Comparison of ENCODE assay signal across 9 cellular contexts in the genomic region with DNA sequence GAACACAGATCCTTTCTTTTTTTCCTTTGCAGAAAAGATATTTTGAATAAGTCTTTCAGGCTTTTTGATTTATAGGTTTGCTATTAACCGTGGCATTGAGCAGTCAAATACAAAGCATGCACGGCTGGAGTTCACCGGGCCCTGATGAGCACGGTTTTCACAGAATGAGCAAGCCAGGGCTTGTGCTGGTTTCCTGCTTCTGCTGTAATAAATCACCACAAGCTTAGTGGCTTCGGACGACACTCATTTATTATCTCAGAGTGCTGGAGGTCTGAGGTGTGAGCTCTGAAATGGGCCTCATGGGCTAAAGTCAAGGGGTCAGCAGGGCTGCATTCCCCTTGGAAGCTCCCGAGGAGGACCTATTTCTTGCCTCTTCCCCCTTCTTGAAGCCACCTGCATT.
A peak's percentile ranks its signal among the peaks of the same experiment; 100 is the strongest.
DNase-seq lines count a peak whose midpoint lies in the region; ATAC-seq and TF ChIP-seq lines count a peak whose summit lies in the region.
"Had no signal": no experiment of that assay in that cellular context is flagged by ENCODE, and none has a peak within 500 bp of the region (broad histone marks: within the 10 kb centered on the region; RNA-seq: fewer than 3 reads in every experiment).

No MANE protein-coding gene starts in this region.

- H3K9me3 ChIP-seq in upper lobe of right lung = no peaks in the 10 kb centered on the region

- no peaks in the 10 kb centered on the region for H3K4me1 Mint-ChIP-seq in activated T-cell treated with anti-CD3 and anti-CD28 coated beads, Interleukin-2, amount 50 U/mL, for 24 hours (ENCODE audit: low read depth)

- intact Hi-C loops in left colon (cut with DNase I, micrococcal nuclease) (no loop called here), upper lobe of right lung (cut with DNase I) (no loop called here)

- no peak overlapping the region for H3K4me3 ChIP-seq in upper lobe of right lung

- no peak overlapping the region for H3K4me3 Mint-ChIP-seq in activated T-cell treated with anti-CD3 and anti-CD28 coated beads, Interleukin-2, amount 50 U/mL, for 24 hours

- no peaks in the 10 kb centered on the region for H3K36me3 ChIP-seq in upper lobe of right lung

- H3K36me3 Mint-ChIP-seq in activated T-cell treated with anti-CD3 and anti-CD28 coated beads, Interleukin-2, amount 50 U/mL, for 24 hours (ENCODE audit: low read depth) = no peaks in the 10 kb centered on the region

- ATAC-seq in GM19328 (IDR thresholded peaks at IDR 0.05; ENCODE audit: unreplicated experiment) = peak; percentile 50
- peak; percentile 80 for ATAC-seq in HG03066 (IDR thresholded peaks at IDR 0.05; ENCODE audit: low read depth, unreplicated experiment)
- no peak for ATAC-seq in left colon
- no peak for ATAC-seq in upper lobe of right lung

- H3K9me3 Mint-ChIP-seq in activated T-cell treated with anti-CD3 and anti-CD28 coated beads, Interleukin-2, amount 50 U/mL, for 24 hours = no peaks in the 10 kb centered on the region

- no peak overlapping the region for H3K27ac ChIP-seq in upper lobe of right lung

- no peaks in the 10 kb centered on the region for H3K4me1 ChIP-seq in upper lobe of right lung

- no peak overlapping the region for H3K27ac Mint-ChIP-seq in activated T-cell treated with anti-CD3 and anti-CD28 coated beads, Interleukin-2, amount 50 U/mL, for 24 hours

- TF ChIP-seq CTCF in upper lobe of right lung (IDR thresholded peaks at IDR 0.05) = no peak

- no peaks in the 10 kb centered on the region for H3K27me3 ChIP-seq in upper lobe of right lung

- peaks cover 16% of the 10 kb centered on the region for H3K27me3 Mint-ChIP-seq in activated T-cell treated with anti-CD3 and anti-CD28 coated beads, Interleukin-2, amount 50 U/mL, for 24 hours

- DNase-seq in A172 (ENCODE audit: low spot score) = peak; percentile 19
- peak; percentile 87 for DNase-seq in NCI-H748 (lab: John Stamatoyannopoulos, UW; ENCODE audit: unreplicated experiment)
- DNase-seq in left colon = no peak
- no peak for DNase-seq in upper lobe of right lung
- DNase-seq in NK-92 (lab: John Stamatoyannopoulos, UW; ENCODE audit: unreplicated experiment) = no peak
- no peak for DNase-seq in activated T-cell treated with anti-CD3 and anti-CD28 coated beads, Interleukin-2, amount 50 U/mL, for 24 hours
- DNase-seq: aorta had no signal

Comparison
In these comparisons a context has a peak if more than half of its experiments do, and no peak if none do; other contexts are left out.
1. DNase-seq: peak in A172 (single experiment) and NCI-H748 (single experiment); none in left colon (0 of 2), upper lobe of right lung (single experiment), NK-92 (single experiment) and activated T-cell treated with anti-CD3 and anti-CD28 coated beads, Interleukin-2, amount 50 U/mL, for 24 hours (single experiment).
2. ATAC-seq: peak in GM19328 (single experiment) and HG03066 (single experiment); none in left colon (single experiment) and upper lobe of right lung (single experiment).